Comparison of ENCODE assay signal across 21 cellular contexts in the genomic region with DNA sequence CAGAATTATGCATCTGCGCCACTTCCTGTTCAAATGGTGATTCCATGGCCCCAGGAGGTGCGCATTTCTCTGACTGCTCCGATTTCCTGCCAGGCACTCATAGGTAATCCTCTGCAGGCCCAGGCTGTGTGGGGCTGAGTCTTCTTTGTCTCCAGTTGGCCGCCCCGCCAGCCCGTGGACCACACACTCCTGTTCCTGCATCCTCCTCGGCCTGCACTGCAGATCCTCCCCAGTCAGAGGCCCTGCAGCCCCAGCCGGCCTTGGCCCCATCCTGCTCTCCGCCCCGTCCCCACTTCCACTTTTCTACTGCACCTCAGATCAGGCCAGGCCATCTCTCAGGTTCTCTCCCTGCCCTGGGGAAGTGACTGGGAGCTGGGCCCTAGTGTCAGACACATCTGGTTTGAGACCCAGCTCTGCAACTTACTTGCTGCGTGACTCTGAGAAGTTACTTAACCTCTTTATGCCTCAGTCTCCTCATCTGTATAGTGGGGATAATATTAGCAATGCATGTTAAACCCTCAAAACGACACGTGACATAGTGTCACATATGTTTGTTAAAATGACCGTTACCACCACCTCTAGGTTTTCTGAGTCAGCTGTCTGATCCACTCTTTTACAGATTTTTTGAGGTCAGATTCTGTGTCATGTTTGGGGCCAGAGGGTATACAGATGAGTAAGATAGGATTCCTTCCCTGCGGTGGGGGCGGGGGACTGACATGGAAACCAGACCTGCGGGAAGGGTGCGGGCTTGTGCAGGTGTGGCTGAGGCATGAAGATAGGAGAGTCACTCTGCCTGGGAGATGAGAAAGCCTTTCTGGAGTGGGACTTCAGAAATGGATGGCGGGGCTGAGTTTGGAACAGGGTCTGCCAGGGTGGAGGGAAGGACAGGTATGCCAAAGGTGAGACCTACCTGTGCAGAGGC. TPM values are rescaled to one million over a fixed set of nuclear protein-coding genes. Genes with fewer than 3 reads are reported as not detected.
DNase-seq lines count a peak whose midpoint lies in the region; ATAC-seq and TF ChIP-seq lines count a peak whose summit lies in the region.
"Had no signal": no experiment of that assay in that cellular context is flagged by ENCODE, and none has a peak within 500 bp of the region (broad histone marks: within the 10 kb centered on the region; RNA-seq: fewer than 3 reads in every experiment).

No MANE protein-coding gene starts in this region.

- no peak overlapping the region for H3K27ac Mint-ChIP-seq in activated CD4-positive, alpha-beta memory T cell treated with anti-CD3 and anti-CD28 coated beads for 36 hours
- H3K27ac Mint-ChIP-seq in activated CD4-positive, alpha-beta memory T cell treated with anti-CD3 and anti-CD28 coated beads, Interleukin-2, amount 10 ng/mL, durations not matched to agents 7 days and 5 days = no peak overlapping the region
- no peak overlapping the region for H3K27ac Mint-ChIP-seq in stimulated activated memory B cell treated with anti-CD40 and anti-IgM and Interleukin-4, amounts not matched to agents 10 μg/mL and 1 μg/mL and 100 μg/mL, for 72 hours
- no peak overlapping the region for H3K27ac Mint-ChIP-seq in nephron progenitor cell
- H3K27ac Mint-ChIP-seq: activated naive CD8-positive, alpha-beta T cell treated with anti-CD3 and anti-CD28 coated beads, Interleukin-2, amount 50 U/mL, for 24 hours had no signal

- no peaks in the 10 kb centered on the region for H3K9me3 Mint-ChIP-seq in activated CD4-positive, alpha-beta memory T cell treated with anti-CD3 and anti-CD28 coated beads for 36 hours
- no peaks in the 10 kb centered on the region for H3K9me3 Mint-ChIP-seq in activated CD4-positive, alpha-beta memory T cell treated with anti-CD3 and anti-CD28 coated beads, Interleukin-2, amount 10 ng/mL, durations not matched to agents 7 days and 5 days
- no peaks in the 10 kb centered on the region for H3K9me3 Mint-ChIP-seq in stimulated activated memory B cell treated with anti-CD40 and anti-IgM and Interleukin-4, amounts not matched to agents 10 μg/mL and 1 μg/mL and 100 μg/mL, for 72 hours
- no peaks in the 10 kb centered on the region for H3K9me3 Mint-ChIP-seq in nephron progenitor cell
- H3K9me3 Mint-ChIP-seq: activated naive CD8-positive, alpha-beta T cell treated with anti-CD3 and anti-CD28 coated beads, Interleukin-2, amount 50 U/mL, for 24 hours; activated T-cell treated with anti-CD3 and anti-CD28 coated beads, Interleukin-2, amount 50 U/mL, for 4 hours; stimulated activated naive CD8-positive, alpha-beta T cell treated with anti-CD3 and anti-CD28 coated beads, Interleukin-15, amount 100 ng/mL, for 72 hours had no signal

- H3K4me3 Mint-ChIP-seq in activated CD4-positive, alpha-beta memory T cell treated with anti-CD3 and anti-CD28 coated beads for 36 hours = no peak overlapping the region
- no peak overlapping the region for H3K4me3 Mint-ChIP-seq in activated CD4-positive, alpha-beta memory T cell treated with anti-CD3 and anti-CD28 coated beads, Interleukin-2, amount 10 ng/mL, durations not matched to agents 7 days and 5 days
- H3K4me3 Mint-ChIP-seq in stimulated activated memory B cell treated with anti-CD40 and anti-IgM and Interleukin-4, amounts not matched to agents 10 μg/mL and 1 μg/mL and 100 μg/mL, for 72 hours = no peak overlapping the region
- H3K4me3 Mint-ChIP-seq in nephron progenitor cell = no peak overlapping the region
- H3K4me3 Mint-ChIP-seq: activated naive CD8-positive, alpha-beta T cell treated with anti-CD3 and anti-CD28 coated beads, Interleukin-2, amount 50 U/mL, for 24 hours; activated T-cell treated with anti-CD3 and anti-CD28 coated beads, Interleukin-2, amount 50 U/mL, for 4 hours; stimulated activated naive CD8-positive, alpha-beta T cell treated with anti-CD3 and anti-CD28 coated beads, Interleukin-15, amount 100 ng/mL, for 72 hours had no signal

- ATAC-seq in stimulated activated memory B cell treated with anti-CD40 and anti-IgM and Interleukin-4, amounts not matched to agents 10 μg/mL and 1 μg/mL and 100 μg/mL, for 72 hours = peak; percentile 10
- no peak for ATAC-seq in GM19351 (IDR thresholded peaks at IDR 0.05; ENCODE audit: unreplicated experiment)
- ATAC-seq: activated naive CD8-positive, alpha-beta T cell treated with anti-CD3 and anti-CD28 coated beads, Interleukin-2, amount 50 U/mL, for 24 hours; activated T-cell treated with anti-CD3 and anti-CD28 coated beads, Interleukin-2, amount 50 U/mL, for 4 hours; HCT116; stimulated activated naive CD8-positive, alpha-beta T cell treated with anti-CD3 and anti-CD28 coated beads, Interleukin-15, amount 100 ng/mL, for 72 hours had no signal

- H3K36me3 Mint-ChIP-seq in activated CD4-positive, alpha-beta memory T cell treated with anti-CD3 and anti-CD28 coated beads for 36 hours = no peaks in the 10 kb centered on the region
- H3K36me3 Mint-ChIP-seq in activated CD4-positive, alpha-beta memory T cell treated with anti-CD3 and anti-CD28 coated beads, Interleukin-2, amount 10 ng/mL, durations not matched to agents 7 days and 5 days (ENCODE audit: low read depth) = no peaks in the 10 kb centered on the region
- H3K36me3 Mint-ChIP-seq in stimulated activated memory B cell treated with anti-CD40 and anti-IgM and Interleukin-4, amounts not matched to agents 10 μg/mL and 1 μg/mL and 100 μg/mL, for 72 hours = no peaks in the 10 kb centered on the region
- H3K36me3 Mint-ChIP-seq in nephron progenitor cell (ENCODE audit: low read depth) = no peaks in the 10 kb centered on the region

- POLR2A ChIA-PET in activated CD4-positive, alpha-beta memory T cell treated with anti-CD3 and anti-CD28 coated beads for 36 hours (lab: Charles Lee) = no interaction called here
- POLR2A ChIA-PET in activated CD4-positive, alpha-beta memory T cell treated with anti-CD3 and anti-CD28 coated beads, Interleukin-2, amount 10 ng/mL, durations not matched to agents 7 days and 5 days (lab: Charles Lee) = no interaction called here
- POLR2A ChIA-PET in RWPE1 (lab: Yijun Ruan, JAX; ENCODE audit: low non-redundant PET) = no interaction called here

- H3K4me3 ChIP-seq in epithelial cell of esophagus (ENCODE audit: low read length) = no peak overlapping the region
- H3K4me3 ChIP-seq: heart right ventricle, SK-N-MC, upper lobe of left lung had no signal

- H3K4me1 Mint-ChIP-seq in activated CD4-positive, alpha-beta memory T cell treated with anti-CD3 and anti-CD28 coated beads for 36 hours (ENCODE audit: low read depth) = no peaks in the 10 kb centered on the region
- H3K4me1 Mint-ChIP-seq in activated CD4-positive, alpha-beta memory T cell treated with anti-CD3 and anti-CD28 coated beads, Interleukin-2, amount 10 ng/mL, durations not matched to agents 7 days and 5 days = peaks cover 7% of the 10 kb centered on the region
- no peaks in the 10 kb centered on the region for H3K4me1 Mint-ChIP-seq in stimulated activated memory B cell treated with anti-CD40 and anti-IgM and Interleukin-4, amounts not matched to agents 10 μg/mL and 1 μg/mL and 100 μg/mL, for 72 hours
- peaks cover 11% of the 10 kb centered on the region for H3K4me1 Mint-ChIP-seq in nephron progenitor cell
- H3K4me1 Mint-ChIP-seq: activated naive CD8-positive, alpha-beta T cell treated with anti-CD3 and anti-CD28 coated beads, Interleukin-2, amount 50 U/mL, for 24 hours; stimulated activated naive CD8-positive, alpha-beta T cell treated with anti-CD3 and anti-CD28 coated beads, Interleukin-15, amount 100 ng/mL, for 72 hours had no signal

- TF ChIP-seq CTCF in RWPE1 (conservative IDR thresholded peaks at IDR 0.05; ENCODE audit: low read depth) = no peak
- TF ChIP-seq CTCF in epithelial cell of esophagus (IDR thresholded peaks at IDR 0.05; ENCODE audit: insufficient read depth, low read depth, low read length, missing control alignments) = no peak
- TF ChIP-seq CTCF in nephron progenitor cell (IDR thresholded peaks at IDR 0.05) = no peak

- H3K27ac ChIP-seq in RWPE1 = no peak overlapping the region
- H3K27ac ChIP-seq: heart right ventricle, SK-N-MC, upper lobe of left lung had no signal

- peak; percentile 16 for DNase-seq in activated CD4-positive, alpha-beta memory T cell treated with anti-CD3 and anti-CD28 coated beads for 36 hours
- no peak for DNase-seq in activated CD4-positive, alpha-beta memory T cell treated with anti-CD3 and anti-CD28 coated beads, Interleukin-2, amount 10 ng/mL, durations not matched to agents 7 days and 5 days
- DNase-seq in RWPE1 (ENCODE audit: low spot score) (peak; percentile 40), epithelial cell of esophagus (ENCODE audit: low read depth) (peak; percentile 42), nephron progenitor cell (no peak), NCI-H748 (lab: John Stamatoyannopoulos, UW; ENCODE audit: unreplicated experiment) (no peak)
- DNase-seq: activated naive CD8-positive, alpha-beta T cell treated with anti-CD3 and anti-CD28 coated beads, Interleukin-2, amount 50 U/mL, for 24 hours; activated T-cell treated with anti-CD3 and anti-CD28 coated beads, Interleukin-2, amount 50 U/mL, for 4 hours; DMS153; heart right ventricle; Karpas-422; midbrain; NCI-H1694 treated with DMSO at 0.1 percent for 48 hours; NCI-H2227 treated with DMSO at 0.1 percent for 48 hours; NK-92 treated with Interleukin-12 subunit alpha and Interleukin-12 subunit beta, amount 100 ng/mL, for 24 hours; stimulated activated naive CD8-positive, alpha-beta T cell treated with anti-CD3 and anti-CD28 coated beads, Interleukin-15, amount 100 ng/mL, for 72 hours had no signal

- intact Hi-C loops in activated CD4-positive, alpha-beta memory T cell treated with anti-CD3 and anti-CD28 coated beads for 36 hours (cut with micrococcal nuclease) = no loop called here

- CTCF ChIA-PET in activated CD4-positive, alpha-beta memory T cell treated with anti-CD3 and anti-CD28 coated beads for 36 hours (lab: Charles Lee) = no interaction called here
- CTCF ChIA-PET in activated CD4-positive, alpha-beta memory T cell treated with anti-CD3 and anti-CD28 coated beads, Interleukin-2, amount 10 ng/mL, durations not matched to agents 7 days and 5 days (lab: Charles Lee) = no interaction called here
- CTCF ChIA-PET in RWPE1 (lab: Yijun Ruan, JAX) = no interaction called here

- H3K27me3 Mint-ChIP-seq in activated CD4-positive, alpha-beta memory T cell treated with anti-CD3 and anti-CD28 coated beads for 36 hours = no peaks in the 10 kb centered on the region
- peaks cover 9% of the 10 kb centered on the region for H3K27me3 Mint-ChIP-seq in activated CD4-positive, alpha-beta memory T cell treated with anti-CD3 and anti-CD28 coated beads, Interleukin-2, amount 10 ng/mL, durations not matched to agents 7 days and 5 days
- H3K27me3 Mint-ChIP-seq in stimulated activated memory B cell treated with anti-CD40 and anti-IgM and Interleukin-4, amounts not matched to agents 10 μg/mL and 1 μg/mL and 100 μg/mL, for 72 hours = peaks cover 21% of the 10 kb centered on the region
- peaks cover 24% of the 10 kb centered on the region for H3K27me3 Mint-ChIP-seq in nephron progenitor cell (ENCODE audit: low read depth, poor library complexity)
- H3K27me3 Mint-ChIP-seq: stimulated activated naive CD8-positive, alpha-beta T cell treated with anti-CD3 and anti-CD28 coated beads, Interleukin-15, amount 100 ng/mL, for 72 hours had no signal

RNA-seq across cellular contexts. Expression of a gene that starts 12.8 kb away (rescaled TPM):
- 10 to 100 TPM; 35.0 to 35.6 TPM for total RNA-seq in activated CD4-positive, alpha-beta memory T cell treated with anti-CD3 and anti-CD28 coated beads for 36 hours
- total RNA-seq in activated CD4-positive, alpha-beta memory T cell treated with anti-CD3 and anti-CD28 coated beads, Interleukin-2, amount 10 ng/mL, durations not matched to agents 7 days and 5 days = 10 to 100 TPM; 38.6 to 41.1 TPM

Comparison
In these comparisons a context has a peak if more than half of its experiments do, and no peak if none do; other contexts are left out.
1. DNase-seq: peak in activated CD4-positive, alpha-beta memory T cell treated with anti-CD3 and anti-CD28 coated beads for 36 hours (single experiment), RWPE1 (single experiment) and epithelial cell of esophagus (single experiment); none in activated CD4-positive, alpha-beta memory T cell treated with anti-CD3 and anti-CD28 coated beads, Interleukin-2, amount 10 ng/mL, durations not matched to agents 7 days and 5 days (single experiment), nephron progenitor cell (single experiment) and NCI-H748 (single experiment).